18 cellular contexts compared by ENCODE assay signal in genomic region chr1:9261496-9261895, GRCh38.
"Had no signal": no experiment of that assay in that cellular context is flagged by ENCODE, and none has a peak within 500 bp of the region (broad histone marks: within the 10 kb centered on the region; RNA-seq: fewer than 3 reads in every experiment).

No MANE protein-coding gene starts in this region.

- H3K27ac Mint-ChIP-seq: memory B cell, nephron had no signal

- H3K9me3 ChIP-seq: esophagus squamous epithelium, left lung, lower lobe of right lung, spleen, testis, transverse colon had no signal

- H3K4me1 Mint-ChIP-seq: mesothelial cell of epicardium had no signal

- DNase-seq: effector memory CD8-positive, alpha-beta T cell; esophagus squamous epithelium; foreskin fibroblast; immature natural killer cell; left lung; lower lobe of right lung; spleen; stimulated activated CD4-positive, alpha-beta T cell treated with anti-CD3 and anti-CD28 coated beads, Interleukin-15, amount 100 ng/mL, for 24 hours; stimulated activated CD4-positive, alpha-beta T cell treated with anti-CD3 and anti-CD28 coated beads, Interleukin-1b, Interleukin-23, amount 100 ng/mL, for 48 hours; stimulated activated CD4-positive, alpha-beta T cell treated with anti-CD3 and anti-CD28 coated beads, Interleukin-4, amount 100 ng/mL, for 24 hours; stimulated activated naive B cell treated with anti-CD40 and anti-IgM and Interleukin-4, amounts not matched to agents 10 μg/mL and 1 μg/mL and 100 μg/mL, for 72 hours; stimulated activated naive CD8-positive, alpha-beta T cell treated with anti-CD3 and anti-CD28 coated beads, Interleukin-15, amount 100 ng/mL, for 72 hours; testis; transverse colon had no signal

- H3K4me3 ChIP-seq: esophagus squamous epithelium, left lung, lower lobe of right lung, spleen, testis, transverse colon had no signal

- H3K4me3 Mint-ChIP-seq: effector memory CD8-positive, alpha-beta T cell; immature natural killer cell; memory B cell; mesothelial cell of epicardium; nephron; stimulated activated naive B cell treated with anti-CD40 and anti-IgM and Interleukin-4, amounts not matched to agents 10 μg/mL and 1 μg/mL and 100 μg/mL, for 72 hours; stimulated activated naive CD8-positive, alpha-beta T cell treated with anti-CD3 and anti-CD28 coated beads, Interleukin-15, amount 100 ng/mL, for 72 hours had no signal

- H3K27me3 Mint-ChIP-seq: effector memory CD8-positive, alpha-beta T cell; memory B cell; stimulated activated naive B cell treated with anti-CD40 and anti-IgM and Interleukin-4, amounts not matched to agents 10 μg/mL and 1 μg/mL and 100 μg/mL, for 72 hours; stimulated activated naive CD8-positive, alpha-beta T cell treated with anti-CD3 and anti-CD28 coated beads, Interleukin-15, amount 100 ng/mL, for 72 hours had no signal

- H3K27me3 ChIP-seq: esophagus squamous epithelium, left lung, spleen, testis, transverse colon had no signal

- H3K27ac ChIP-seq: esophagus squamous epithelium, left lung, lower lobe of right lung, spleen, testis, transverse colon had no signal

- H3K9me3 Mint-ChIP-seq: effector memory CD8-positive, alpha-beta T cell; immature natural killer cell; memory B cell; nephron had no signal

- ATAC-seq: effector memory CD8-positive, alpha-beta T cell; left lung; lower lobe of right lung; sciatic nerve; stimulated activated naive B cell treated with anti-CD40 and anti-IgM and Interleukin-4, amounts not matched to agents 10 μg/mL and 1 μg/mL and 100 μg/mL, for 72 hours; stimulated activated naive CD8-positive, alpha-beta T cell treated with anti-CD3 and anti-CD28 coated beads, Interleukin-15, amount 100 ng/mL, for 72 hours had no signal

- H3K4me1 ChIP-seq: left lung, lower lobe of right lung had no signal
